Comparison of ENCODE assay signal across 10 cellular contexts in the genomic region with DNA sequence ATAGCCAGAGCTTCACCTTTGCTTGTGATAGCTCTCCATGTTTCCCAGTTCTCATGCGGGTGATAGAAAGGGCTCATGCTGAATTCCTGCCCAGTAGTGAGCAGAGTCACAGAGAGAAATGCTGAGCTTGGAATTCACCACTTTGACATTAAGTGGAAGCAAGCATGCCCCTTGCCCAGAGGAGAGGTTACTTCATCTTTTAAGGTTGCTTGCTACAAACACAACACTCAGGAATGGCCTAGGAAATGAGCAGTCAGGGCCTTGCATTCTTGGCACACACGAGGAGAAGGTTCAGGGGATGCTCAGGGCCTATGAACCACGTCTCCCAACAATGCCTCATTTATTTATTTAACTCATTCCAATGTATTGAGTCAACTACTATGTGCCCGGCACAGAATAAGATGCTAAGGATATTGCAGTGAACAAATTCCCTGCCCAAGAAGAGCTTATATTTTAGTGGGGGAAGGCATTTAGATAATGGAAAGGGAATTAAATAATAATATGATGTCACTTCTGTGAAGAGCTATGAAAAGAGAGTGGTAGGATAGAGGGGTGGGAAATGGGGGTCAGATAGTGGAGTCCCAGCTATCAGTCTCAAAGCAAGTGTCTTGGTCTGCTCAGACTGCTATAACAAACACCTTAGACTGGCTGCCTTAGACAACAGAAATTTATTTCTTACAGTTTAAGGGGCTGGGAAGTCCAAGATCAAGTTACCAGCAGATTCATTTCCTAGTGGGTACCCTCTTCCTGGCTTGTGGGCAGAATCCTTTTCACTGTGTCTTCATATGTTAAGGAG. TPM values are rescaled to one million over a fixed set of nuclear protein-coding genes. Genes with fewer than 3 reads are reported as not detected.
DNase-seq lines count a peak whose midpoint lies in the region; ATAC-seq and TF ChIP-seq lines count a peak whose summit lies in the region.
"Had no signal": no experiment of that assay in that cellular context is flagged by ENCODE, and none has a peak within 500 bp of the region (broad histone marks: within the 10 kb centered on the region; RNA-seq: fewer than 3 reads in every experiment).

No MANE protein-coding gene starts in this region.

- H2AK5ac ChIP-seq in mesenchymal stem cell (ENCODE audit: low read length, severe bottlenecking), result no peak overlapping the region

- H3K79me1 ChIP-seq in mesenchymal stem cell (replicated peaks; ENCODE audit: low read length, poor library complexity, severe bottlenecking), result no peaks in the 10 kb centered on the region

- H3K36me3 ChIP-seq in MG63 (no peaks in the 10 kb centered on the region; the same call in 1 of the 2 replicates), mesenchymal stem cell (ENCODE audit: control insufficient read depth in 1 of 2, insufficient read depth in 2 of 2, low read depth in 1 of 2, low read length in 2 of 2) (no peaks in the 10 kb centered on the region)

- no peak overlapping the region for H2AFZ ChIP-seq in mesenchymal stem cell (ENCODE audit: low read depth, low read length)

- no peak overlapping the region for H3K14ac ChIP-seq in mesenchymal stem cell (ENCODE audit: low read length in 2 of 2)

- DNase-seq in COLO829 (ENCODE audit: low spot score), result peak; percentile 57
- peak; percentile 94 for DNase-seq in MG63
- peak; percentile 92 to 98 for DNase-seq in cardiac fibroblast (ENCODE audit: low read depth in 2 of 2)
- DNase-seq in mesenchymal stem cell, result peak; percentile 85
- no peak for DNase-seq in T-helper 2 cell
- DNase-seq in NCI-H1048 (lab: John Stamatoyannopoulos, UW), result no peak
- no peak for DNase-seq in NCI-H524 treated with DMSO at 0.1 percent for 48 hours (lab: John Stamatoyannopoulos, UW)
- DNase-seq: NCI-H526, testis had no signal

- peak overlapping the region; percentile 30 for H3K9ac ChIP-seq in mesenchymal stem cell (ENCODE audit: low read length)

- no peak overlapping the region for H3K4ac ChIP-seq in mesenchymal stem cell (ENCODE audit: low read depth in 1 of 2, low read length in 2 of 2)

- H2BK5ac ChIP-seq in mesenchymal stem cell (ENCODE audit: low read depth, low read length, poor library complexity, severe bottlenecking), result peak overlapping the region; percentile 2

- no peak overlapping the region for H3K4me2 ChIP-seq in mesenchymal stem cell (ENCODE audit: low read length, poor library complexity, severe bottlenecking)

- H3K27ac ChIP-seq in mesenchymal stem cell (ENCODE audit: low read length, poor library complexity, severe bottlenecking), result peak overlapping the region; percentile 92
- H3K27ac ChIP-seq: testis had no signal

- no peak overlapping the region for H3K23ac ChIP-seq in mesenchymal stem cell (ENCODE audit: low read length in 2 of 2)

- H2BK120ac ChIP-seq in mesenchymal stem cell (ENCODE audit: low read depth, low read length), result no peak overlapping the region

- H2BK12ac ChIP-seq in mesenchymal stem cell (ENCODE audit: low read length in 2 of 2), result peak overlapping the region in 1 of 2 experiments; percentile 29

- WGBS in mesenchymal stem cell, result 10% methylated on average over 4 of the region's 4 CpGs

- TF ChIP-seq CTCF in cardiac fibroblast (IDR thresholded peaks at IDR 0.05; ENCODE audit: low read depth, low read length), result no peak

- peaks cover 8% of the 10 kb centered on the region for H3K9me3 ChIP-seq in MG63
- no peaks in the 10 kb centered on the region for H3K9me3 ChIP-seq in mesenchymal stem cell (ENCODE audit: control insufficient read depth, low read length)
- H3K9me3 ChIP-seq: testis had no signal

- H3K4me3 ChIP-seq in MG63 (no peak overlapping the region), cardiac fibroblast (replicated peaks in 1 of 2; ENCODE audit: low read depth in 2 of 2, low read length in 2 of 2) (no peak overlapping the region), mesenchymal stem cell (ENCODE audit: insufficient read depth in 1 of 2, low read depth in 1 of 2, low read length in 2 of 2) (no peak overlapping the region)
- H3K4me3 ChIP-seq: testis had no signal

- no peak overlapping the region for H4K91ac ChIP-seq in mesenchymal stem cell (ENCODE audit: low read length)

- no peaks in the 10 kb centered on the region for H3K27me3 ChIP-seq in MG63
- H3K27me3 ChIP-seq in mesenchymal stem cell (ENCODE audit: control insufficient read depth in 1 of 2, insufficient read depth in 1 of 2, low read length in 2 of 2), result peaks cover 0 to 14% of the 10 kb centered on the region in 2 experiments
- H3K27me3 ChIP-seq: testis had no signal

- no peak for ATAC-seq in GM21423 (IDR thresholded peaks at IDR 0.05; ENCODE audit: unreplicated experiment)

- no peak overlapping the region for H2BK15ac ChIP-seq in mesenchymal stem cell (ENCODE audit: low read depth, poor library complexity, severe bottlenecking)

- H4K8ac ChIP-seq in mesenchymal stem cell (ENCODE audit: low read length), result no peak overlapping the region

- peak overlapping the region in 1 of 2 experiments; percentile 55 for H3K18ac ChIP-seq in mesenchymal stem cell (ENCODE audit: low read depth in 1 of 2, low read length in 2 of 2)

- peaks cover 8% of the 10 kb centered on the region for H3K4me1 ChIP-seq in mesenchymal stem cell (ENCODE audit: control insufficient read depth, insufficient read depth, low read depth, low read length)
- H3K4me1 ChIP-seq: testis had no signal

RNA-seq across cellular contexts. Expression of a gene that starts 42.1 kb away (rescaled TPM):
- total RNA-seq in MG63 (2014; rRNA removed; shearing (Covaris generic); ENCODE audit: low replicate concordance), result 40.2 and 46.7 TPM in 2 replicates
- polyA plus RNA-seq in mesenchymal stem cell (2013, experiment 1 of 2), result 42.0 TPM
- polyA plus RNA-seq in mesenchymal stem cell (2013, experiment 2 of 2), result 43.3 TPM

Comparison
In these comparisons a context has a peak if more than half of its experiments do, and no peak if none do; other contexts are left out.
1. DNase-seq: peak in COLO829 (single experiment), MG63 (single experiment), cardiac fibroblast (2 of 2) and mesenchymal stem cell (single experiment); none in T-helper 2 cell (0 of 5), NCI-H1048 (single experiment) and NCI-H524 treated with DMSO at 0.1 percent for 48 hours (single experiment).